ENCODE assay signal across 8 cellular contexts in genomic region chr12:109777544-109777943, GRCh38. TPM values are rescaled to one million over a fixed set of nuclear protein-coding genes. Genes with fewer than 3 reads are reported as not detected.
A peak's percentile ranks its signal among the peaks of the same experiment; 100 is the strongest.
DNase-seq lines count a peak whose midpoint lies in the region; ATAC-seq, FAIRE-seq and TF ChIP-seq lines count a peak whose summit lies in the region.

No MANE protein-coding gene starts in this region.

- H3K36me3 ChIP-seq in K562 (ENCODE audit: control insufficient read depth, insufficient read depth, low read length) (no peaks in the 10 kb centered on the region), spleen (no peaks in the 10 kb centered on the region)

- CTCF ChIA-PET in K562 (lab: Yijun Ruan, JAX; ENCODE audit: low intra/inter-chr PET ratio), result no interaction called here

- FAIRE-seq in K562 (lab: Jason Lieb, UNC), result no peak

- no peak for TF ChIP-seq EP300 in K562 (IDR thresholded peaks at IDR 0.05; ENCODE audit: low read length)

- H3K9me1 ChIP-seq in K562 (ENCODE audit: control insufficient read depth, insufficient read depth, low read length), result no peaks in the 10 kb centered on the region

- H3K4me2 ChIP-seq in K562 (ENCODE audit: insufficient read depth, low read length), result no peak overlapping the region

- POLR2A ChIA-PET in K562 (lab: Yijun Ruan, JAX), result interaction anchor here (0.6 to 0.7 kb wide), 3 partner anchors 203 to 1222 kb away, joined by 3 to 4 read pairs (median 3); no protein-coding TSS in a partner anchor

- TF ChIP-seq POLR2A in K562 (conservative IDR thresholded peaks at IDR 0.05) (no peak), spleen (IDR thresholded peaks at IDR 0.05) (no peak)

- no TSS peak for BruUV-seq in K562 (replicated peaks; lab: Mats Ljungman, UMichigan)

- H3K79me2 ChIP-seq in K562 (ENCODE audit: control insufficient read depth, insufficient read depth, low read length), result no peaks in the 10 kb centered on the region

- in situ Hi-C loops in K562 (cut with MboI), result loop anchor here (5.0 kb wide), 2 partner anchors 185 to 260 kb away; no protein-coding TSS in a partner anchor

- H3K9ac ChIP-seq in K562 (ENCODE audit: insufficient read depth in 1 of 2, low read depth in 2 of 2, low read length in 2 of 2), result no peak overlapping the region

- H3K9me3 ChIP-seq in K562 (replicated peaks; ENCODE audit: control insufficient read depth, insufficient read depth, low read depth, low read length) (0 out of 2 replicates have a peak, but pooled peaks cover 3% of the 10 kb centered on the region), spleen (peaks cover 0 to 14% (median 11%) of the 10 kb centered on the region in 8 donors)

- H4K20me1 ChIP-seq in K562 (replicated peaks; ENCODE audit: control insufficient read depth, insufficient read depth, low read length), result 0 out of 2 replicates have a peak, but pooled peaks cover 3% of the 10 kb centered on the region

- DNase-seq in CD1c-positive myeloid dendritic cell (ENCODE audit: extremely low spot score), result peak; percentile 26
- DNase-seq in GM19240 (ENCODE audit: insufficient read length, low spot score), result peak; percentile 43
- DNase-seq in OCI-M1 (lab: John Stamatoyannopoulos, UW), result peak; percentile 73
- peak; percentile 27 to 85 (median 78) for DNase-seq in K562 (ENCODE audit: extremely low read depth in 1 of 4, low spot score in 3 of 4)
- DNase-seq in spleen, result peak; percentile 36
- no peak for DNase-seq in GF-D8 (lab: John Stamatoyannopoulos, UW)

- TF ChIP-seq CTCF in K562 (IDR thresholded peaks at IDR 0.05 in 2 of 3, conservative IDR thresholded peaks at IDR 0.05 in 1 of 3; ENCODE audit: insufficient read depth in 2 of 3, low read depth in 1 of 3, low read length in 3 of 3), result no peak
- TF ChIP-seq CTCF in spleen (IDR thresholded peaks at IDR 0.05 in 8 of 11, conservative IDR thresholded peaks at IDR 0.05 in 3 of 11), result no peak

- TF ChIP-seq RAD21 in K562 (CRISPR knock-in tag; conservative IDR thresholded peaks at IDR 0.05 in 1 of 2, IDR thresholded peaks at IDR 0.05 in 1 of 2), result no peak

- H3K4me3 ChIP-seq in K562 (no peak overlapping the region), spleen (peak overlapping the region in 1 of 8 donors; percentile 7)

- H3K27ac ChIP-seq in K562 (ENCODE audit: extremely low read depth, low read depth, low read length), result no peak overlapping the region
- H3K27ac ChIP-seq in spleen, result no peak overlapping the region

- 8% methylated on average over 5 of the region's 5 CpGs for WGBS in K562 (ENCODE audit: insufficient coverage, low coverage, missing lambda C conversion rate)
- WGBS in spleen, 5 donors, result 31 to 43% (median 38%) methylated on average over 5 of the region's 5 CpGs

- no peak overlapping the region; the same call in 1 of the 2 replicates for H2AFZ ChIP-seq in K562 (ENCODE audit: low read depth, low read length)

- ATAC-seq in K562, result peak; percentile 46; the same call in 2 of the 3 replicates
- no peak for ATAC-seq in HG03571 (IDR thresholded peaks at IDR 0.05; ENCODE audit: unreplicated experiment)
- ATAC-seq in HG03565 (IDR thresholded peaks at IDR 0.05; ENCODE audit: unreplicated experiment), result no peak

- peaks cover 2 to 22% of the 10 kb centered on the region in 2 experiments; a peak in 4 of 5 replicates for H3K27me3 ChIP-seq in K562 (ENCODE audit: control insufficient read depth in 2 of 2, insufficient read depth in 2 of 2, low read length in 2 of 2)
- H3K27me3 ChIP-seq in spleen (replicated peaks in 1 of 7), result peaks cover 0 to 6% (median 0%) of the 10 kb centered on the region in 7 donors

- H3K4me1 ChIP-seq in K562 (replicated peaks in 1 of 2; ENCODE audit: control insufficient read depth in 2 of 2, insufficient read depth in 2 of 2, low read length in 2 of 2) (peaks cover 0 to 9% of the 10 kb centered on the region in 2 experiments; a peak in 3 of 5 replicates), spleen (peaks cover 0 to 28% (median 13%) of the 10 kb centered on the region in 6 donors)

- intact Hi-C loops in K562 (cut with micrococcal nuclease) (no loop called here), spleen (cut with DNase I; ENCODE audit: low total_unique reads) (loop anchor here (5.0 to 10.0 kb wide), 3 partner anchors 63 to 345 kb away; partner anchors contain the start of gene FAM222A)

TF ChIP-seq in K562, 482 proteins besides CTCF, POLR2A, EP300 and RAD21 (continues in another document):
- TF ChIP-seq FOXK2 (conservative IDR thresholded peaks at IDR 0.05 in 1 of 2, IDR thresholded peaks at IDR 0.05 in 1 of 2; ENCODE audit: low read depth in 2 of 2) (no peak), ZNF395 (CRISPR knock-in tag; IDR thresholded peaks at IDR 0.05) (no peak), ZNF518B (CRISPR knock-in tag; IDR thresholded peaks at IDR 0.05) (no peak), SP1 (CRISPR knock-in tag; IDR thresholded peaks at IDR 0.05) (no peak), NFYB (IDR thresholded peaks at IDR 0.05; ENCODE audit: extremely low read depth, insufficient read length) (peak; percentile 29), ID3 (CRISPR knock-in tag; IDR thresholded peaks at IDR 0.05) (no peak), ID3 (tag; IDR thresholded peaks at IDR 0.05) (no peak), HNRNPH1 (optimal IDR thresholded peaks at IDR 0.05; ENCODE audit: low read depth, low read length) (no peak), RB1 (IDR thresholded peaks at IDR 0.05; ENCODE audit: low read depth) (no peak), TEAD1 (CRISPR knock-in tag; IDR thresholded peaks at IDR 0.05) (no peak)

RNA-seq across cellular contexts. Expression of gene TRPV4, which starts 55.7 kb away (rescaled TPM):
- total RNA-seq in K562 (2011; cell fraction: chromatin; rRNA removed; ENCODE audit: low replicate concordance), result 1.1 TPM in 1 of 2 replicates, not detected in the other
- 0.39 and 0.50 TPM in 2 replicates for total RNA-seq in K562 (2011; cell fraction: nucleolus; rRNA removed)
- not detected in 2 replicates for total RNA-seq in K562 (2011; cell fraction: nucleoplasm; rRNA removed)
- total RNA-seq in K562 (2014; rRNA removed) (not detected in 2 replicates), K562 (2014; rRNA removed; fragmentation: Illumina TruSeq; extraction: Trizol) (not detected in 2 replicates), K562 (2015; rRNA removed; fragmentation: Illumina TruSeq; extraction: Trizol) (not detected in 2 replicates), K562 (2021) (not detected in 2 replicates), spleen (1 to 10 TPM; 3.9 to 8.0 (median 5.0) TPM)
- polyA plus RNA-seq in K562 (2011; rRNA removed) (0.13 and 0.47 TPM in 2 replicates), K562 (2014; fragmentation: Illumina TruSeq; extraction: Trizol) (not detected in 2 replicates), K562 (2014; fragmentation: Nextera tagmentation; extraction: Ambion mirVana) (not detected), K562 (2014; rRNA removed) (0.03 TPM in 1 of 2 replicates, not detected in the other), spleen (1 to 10 TPM in 2 of 3 donors, under 1 TPM in 1; 0.49 to 1.2 (median 1.1) TPM)
- 0.33 and 0.47 TPM in 2 replicates for polyA plus RNA-seq in K562 (2011; cell fraction: cytosol; rRNA removed)
- polyA plus RNA-seq in K562 (2011; cell fraction: nucleus; rRNA removed), result 0.34 and 0.72 TPM in 2 replicates
- 0.03 TPM in 1 of 2 replicates, not detected in the other for polyA plus RNA-seq in K562 (2012)
- polyA minus RNA-seq in K562 (2011; rRNA and poly(A)+ RNA removed), result 0.39 TPM in 1 of 2 replicates, not detected in the other
- polyA minus RNA-seq in K562 (2011; cell fraction: cytosol; rRNA and poly(A)+ RNA removed), result not detected in 2 replicates
- 0.40 and 1.7 TPM in 2 replicates for polyA minus RNA-seq in K562 (2011; cell fraction: nucleus; rRNA and poly(A)+ RNA removed)
